8 cellular contexts compared by ENCODE assay signal in genomic region chr15:78540135-78540954, GRCh38. TPM values are rescaled to one million over a fixed set of nuclear protein-coding genes. Genes with fewer than 3 reads are reported as not detected.
DNase-seq lines count a peak whose midpoint lies in the region; FAIRE-seq and TF ChIP-seq lines count a peak whose summit lies in the region.

Gene PSMA4, plus strand, starts transcription at chr15:78540444. Its CDS starts 1,484 bp downstream, at chr15:78541928.

- peak; percentile 85 for DNase-seq in ELR (ENCODE audit: low read depth)
- peak; percentile 70 for DNase-seq in H54 (ENCODE audit: insufficient read length, low spot score)
- peak; percentile 80 for DNase-seq in M059J (ENCODE audit: low read depth)
- peak; percentile 84 for DNase-seq in SHP77 treated with DMSO at 0.1 percent for 48 hours (lab: John Stamatoyannopoulos, UW)
- peak; percentile 95 for DNase-seq in activated gamma-delta T cell treated with Interleukin-2 at 50 U/mL for 16 hours
- DNase-seq in foreskin fibroblast = peak; percentile 74 to 93

- H3K36me3 ChIP-seq in neuron (ENCODE audit: insufficient read depth, low read length) = peaks cover 27% of the 10 kb centered on the region
- H3K36me3 ChIP-seq in subcutaneous abdominal adipose tissue (ENCODE audit: control insufficient read depth in 5 of 5, insufficient read depth in 5 of 5, low read length in 5 of 5) = peaks cover 11 to 26% (median 17%) of the 10 kb centered on the region in 5 donors

- H2AFZ ChIP-seq in neuron (ENCODE audit: low read depth, low read length) = peak within 1 kb of the TSS; percentile 58

- TF ChIP-seq POLR2A in H54 (IDR thresholded peaks at IDR 0.05; ENCODE audit: low read depth, low read length) = peak; percentile 85

- no peak for TF ChIP-seq CTCF in foreskin fibroblast (IDR thresholded peaks at IDR 0.05; ENCODE audit: low read depth, low read length)

- H3K4me1 ChIP-seq in neuron (ENCODE audit: insufficient read depth, low read length) (peaks cover 24% of the 10 kb centered on the region), subcutaneous abdominal adipose tissue (ENCODE audit: control insufficient read depth in 5 of 5, insufficient read depth in 5 of 5, low read length in 5 of 5) (peaks cover 4 to 27% (median 24%) of the 10 kb centered on the region in 5 donors)

- H3K9ac ChIP-seq in subcutaneous abdominal adipose tissue (ENCODE audit: low read length in 5 of 5) = peak within 1 kb of the TSS; percentile 91 to 99 (median 96)

- H3K27me3 ChIP-seq in neuron (ENCODE audit: insufficient read depth, low read length) (no peaks in the 10 kb centered on the region), subcutaneous abdominal adipose tissue (ENCODE audit: control insufficient read depth in 5 of 5, insufficient read depth in 4 of 5, low read length in 5 of 5) (no peaks in the 10 kb centered on the region)

- no peaks in the 10 kb centered on the region for H3K9me3 ChIP-seq in neuron (ENCODE audit: low read length)
- no peaks in the 10 kb centered on the region for H3K9me3 ChIP-seq in subcutaneous abdominal adipose tissue (ENCODE audit: control insufficient read depth in 5 of 5, low read length in 5 of 5)

- FAIRE-seq in H54 (lab: Jason Lieb, UNC) = no peak

- H3K27ac ChIP-seq in subcutaneous abdominal adipose tissue (ENCODE audit: low read depth, low read length) = peak within 1 kb of the TSS; percentile 97

- peak within 1 kb of the TSS; percentile 60 to 82 for H3K4me3 ChIP-seq in foreskin fibroblast (ENCODE audit: low read depth in 1 of 2, low read length in 2 of 2)
- H3K4me3 ChIP-seq in neuron (ENCODE audit: low read length) = peak within 1 kb of the TSS; percentile 94
- H3K4me3 ChIP-seq in subcutaneous abdominal adipose tissue (ENCODE audit: low read depth in 1 of 5, low read length in 5 of 5) = peak within 1 kb of the TSS; percentile 81 to 98 (median 96)

RNA-seq across cellular contexts. Expression of gene PSMA4, which starts in this region (rescaled TPM):
- total RNA-seq in M059J (2014; rRNA removed; shearing (Covaris generic)) = 510 and 575 TPM in 2 replicates

Comparison
In these comparisons a context has a peak if more than half of its experiments do, and no peak if none do; other contexts are left out.
1. Peak in every context shown above with its lines: DNase-seq, H3K4me3 ChIP-seq and H3K27ac ChIP-seq.